In genomic region chr13:94435604-94436226, GRCh38 we compare ENCODE assay signal across 8 cellular contexts. TPM values are rescaled to one million over a fixed set of nuclear protein-coding genes. Genes with fewer than 3 reads are reported as not detected.
DNase-seq lines count a peak whose midpoint lies in the region; ATAC-seq and TF ChIP-seq lines count a peak whose summit lies in the region.

No MANE protein-coding gene starts in this region.

- no peak overlapping the region for H3K9ac ChIP-seq in SK-N-MC (ENCODE audit: insufficient read length)

- H3K27ac ChIP-seq in SK-N-MC (no peak overlapping the region), neutrophil (no peak overlapping the region)

- ATAC-seq in GM21723 (IDR thresholded peaks at IDR 0.05; ENCODE audit: unreplicated experiment) (peak; percentile 59), HG02870 (IDR thresholded peaks at IDR 0.05; ENCODE audit: unreplicated experiment) (no peak)

- H3K4me1 ChIP-seq in neutrophil (ENCODE audit: control insufficient read depth in 1 of 2, insufficient read depth in 1 of 2, low read depth in 1 of 2, low read length in 1 of 2), result peaks cover 0 to 6% of the 10 kb centered on the region in 2 experiments

- TF ChIP-seq POLR2A in lower leg skin (IDR thresholded peaks at IDR 0.05), result no peak

- TF ChIP-seq CTCF in neutrophil (IDR thresholded peaks at IDR 0.05) (peak; percentile 17), lower leg skin (IDR thresholded peaks at IDR 0.05) (no peak)

- peaks cover 22% of the 10 kb centered on the region for H3K27me3 ChIP-seq in neutrophil

- no peaks in the 10 kb centered on the region for H3K36me3 ChIP-seq in SK-N-MC (ENCODE audit: insufficient read depth, low read length)
- no peaks in the 10 kb centered on the region for H3K36me3 ChIP-seq in neutrophil

- DNase-seq in ELR (ENCODE audit: low read depth), result peak; percentile 69
- DNase-seq in NCI-H1048 (lab: John Stamatoyannopoulos, UW), result peak; percentile 21
- DNase-seq in SK-N-MC (ENCODE audit: low read depth, low spot score), result peak; percentile 64
- peak; percentile 43 for DNase-seq in fibroblast of gingiva (ENCODE audit: low read depth)
- DNase-seq in lower leg skin (ENCODE audit: low spot score in 2 of 2), result no peak

- H3K9me3 ChIP-seq in SK-N-MC (ENCODE audit: low read depth, low read length), result no peaks in the 10 kb centered on the region
- no peaks in the 10 kb centered on the region for H3K9me3 ChIP-seq in neutrophil

- H3K4me3 ChIP-seq in SK-N-MC (no peak overlapping the region), neutrophil (ENCODE audit: low read depth in 1 of 2, low read length in 1 of 2) (no peak overlapping the region), lower leg skin (ENCODE audit: low read depth, poor library complexity, severe bottlenecking) (no peak overlapping the region)

- WGBS in lower leg skin, 2 donors, result 37 to 48% methylated on average over 4 of the region's 4 CpGs

- intact Hi-C loops in lower leg skin (cut with DNase I; ENCODE audit: low total_unique reads), result loop anchor here (10.0 kb wide), 1 partner anchor 179 kb away; no protein-coding TSS in a partner anchor

RNA-seq across cellular contexts. Expression of gene DCT, which starts 43.8 kb away (rescaled TPM):
- 10 to 100 TPM; 24.9 to 51.4 (median 35.6) TPM for total RNA-seq in lower leg skin

Comparison
In these comparisons a context has a peak if more than half of its experiments do, and no peak if none do; other contexts are left out.
1. DNase-seq: peak in ELR (single experiment), NCI-H1048 (single experiment), SK-N-MC (single experiment) and fibroblast of gingiva (single experiment); none in lower leg skin (0 of 2).